In the genomic region with DNA sequence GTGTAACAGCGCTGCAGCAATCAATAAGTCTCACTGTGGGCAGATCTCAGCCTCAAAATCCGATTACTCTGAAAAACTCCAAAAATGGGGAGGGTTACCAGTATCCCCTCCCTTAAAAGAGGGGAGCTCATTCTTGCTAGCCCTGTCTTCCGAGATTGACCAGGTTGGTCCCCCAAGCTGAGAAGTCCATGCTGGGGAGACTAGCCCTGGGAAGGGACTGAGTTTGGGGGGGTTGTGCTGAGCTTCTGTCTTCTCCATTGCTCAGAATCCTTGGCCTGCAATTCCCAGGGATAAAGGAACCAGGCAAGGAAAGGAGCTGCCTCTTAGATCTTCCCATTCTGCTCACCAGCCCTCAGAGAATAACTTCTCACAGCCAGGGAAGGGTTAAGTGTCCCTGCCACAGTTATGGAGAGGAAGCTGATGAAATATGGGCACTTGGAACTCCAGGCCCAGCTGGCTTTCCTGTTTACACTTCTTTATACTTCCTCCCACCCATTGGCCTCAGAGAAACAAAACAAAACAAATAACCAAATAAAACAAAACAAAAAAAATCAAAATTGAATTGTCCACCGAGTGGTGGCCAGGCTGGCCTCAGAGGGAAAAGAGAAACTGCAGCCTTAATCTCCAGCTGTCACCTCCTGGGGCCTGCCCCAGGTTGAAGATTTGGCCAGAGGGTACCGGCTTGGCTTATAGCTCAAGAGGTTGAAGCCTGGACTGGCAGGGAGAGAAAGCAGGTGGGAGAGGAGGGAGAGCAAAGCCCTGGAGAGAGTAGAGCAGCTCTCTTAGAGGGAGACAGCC, we compare ENCODE assay signal across 12 cellular contexts. TPM values are rescaled to one million over a fixed set of nuclear protein-coding genes. Genes with fewer than 3 reads are reported as not detected.
A peak's percentile ranks its signal among the peaks of the same experiment; 100 is the strongest.
DNase-seq lines count a peak whose midpoint lies in the region; ATAC-seq and TF ChIP-seq lines count a peak whose summit lies in the region.
"Had no signal": no experiment of that assay in that cellular context is flagged by ENCODE, and none has a peak within 500 bp of the region (broad histone marks: within the 10 kb centered on the region; RNA-seq: fewer than 3 reads in every experiment).

No MANE protein-coding gene starts in this region.

- peaks cover 32% of the 10 kb centered on the region for H3K4me1 ChIP-seq in OCI-LY7 (ENCODE audit: insufficient read depth, low read length, poor library complexity, severe bottlenecking)
- H3K4me1 ChIP-seq in gastroesophageal sphincter, result peaks cover 3 to 59% (median 5%) of the 10 kb centered on the region in 3 donors
- peaks cover 52% of the 10 kb centered on the region for H3K4me1 ChIP-seq in suprapubic skin
- H3K4me1 ChIP-seq in foreskin keratinocyte, result no peaks in the 10 kb centered on the region
- H3K4me1 ChIP-seq: BE2C had no signal

- no peak for TF ChIP-seq CTCF in OCI-LY7 (conservative IDR thresholded peaks at IDR 0.05; ENCODE audit: low read length)
- no peak for TF ChIP-seq CTCF in gastroesophageal sphincter (IDR thresholded peaks at IDR 0.05)
- no peak for TF ChIP-seq CTCF in suprapubic skin (IDR thresholded peaks at IDR 0.05)
- no peak for TF ChIP-seq CTCF in foreskin keratinocyte (conservative IDR thresholded peaks at IDR 0.05)

- CTCF ChIA-PET in OCI-LY7 (lab: Charles Lee; ENCODE audit: unreplicated experiment), result no interaction called here

- H2AFZ ChIP-seq in OCI-LY7 (ENCODE audit: low read length), result 0 out of 2 replicates have a peak overlapping the region, but pooled peaks have one; percentile 6

- H3K4me3 Mint-ChIP-seq in T-helper 2 cell treated with Interferon-gamma antibody and Interleukin-4, amounts not matched to agents 5 μg/mL and 100 μg/mL, for 36 hours, result peak overlapping the region; percentile 35
- no peak overlapping the region for H3K4me3 Mint-ChIP-seq in stimulated activated naive B cell treated with anti-CD40 and anti-IgM and Interleukin-4, amounts not matched to agents 10 μg/mL and 1 μg/mL and 100 μg/mL, for 72 hours
- H3K4me3 Mint-ChIP-seq: H9 had no signal

- peaks cover 41% of the 10 kb centered on the region for H3K4me1 Mint-ChIP-seq in T-helper 2 cell treated with Interferon-gamma antibody and Interleukin-4, amounts not matched to agents 5 μg/mL and 100 μg/mL, for 36 hours (ENCODE audit: low read depth)
- peaks cover 31 to 55% of the 10 kb centered on the region in 2 donors for H3K4me1 Mint-ChIP-seq in stimulated activated naive B cell treated with anti-CD40 and anti-IgM and Interleukin-4, amounts not matched to agents 10 μg/mL and 1 μg/mL and 100 μg/mL, for 72 hours

- no peak for ATAC-seq in gastroesophageal sphincter
- no peak for ATAC-seq in stimulated activated naive B cell treated with anti-CD40 and anti-IgM and Interleukin-4, amounts not matched to agents 10 μg/mL and 1 μg/mL and 100 μg/mL, for 72 hours (replicated peaks)
- no peak for ATAC-seq in foreskin keratinocyte

- peaks cover 85% of the 10 kb centered on the region for H3K27me3 Mint-ChIP-seq in T-helper 2 cell treated with Interferon-gamma antibody and Interleukin-4, amounts not matched to agents 5 μg/mL and 100 μg/mL, for 36 hours (ENCODE audit: low read depth)
- peaks cover 97 to 99% of the 10 kb centered on the region in 2 donors for H3K27me3 Mint-ChIP-seq in stimulated activated naive B cell treated with anti-CD40 and anti-IgM and Interleukin-4, amounts not matched to agents 10 μg/mL and 1 μg/mL and 100 μg/mL, for 72 hours

- BruUV-seq in OCI-LY7 (replicated peaks; lab: Mats Ljungman, UMichigan), result no TSS peak

- POLR2A ChIA-PET in OCI-LY7 (lab: Charles Lee), result interaction anchor here (1.0 to 1.6 kb wide), 5 partner anchors 120 to 242 kb away, joined by 3 to 6 read pairs (median 4); no protein-coding TSS in a partner anchor

- H3K36me3 ChIP-seq in OCI-LY7 (ENCODE audit: insufficient read depth, low read length), result no peaks in the 10 kb centered on the region
- no peaks in the 10 kb centered on the region for H3K36me3 ChIP-seq in gastroesophageal sphincter
- H3K36me3 ChIP-seq in suprapubic skin, result no peaks in the 10 kb centered on the region
- H3K36me3 ChIP-seq: BE2C, prostate gland had no signal

- no peak for DNase-seq in T-helper 2 cell treated with Interferon-gamma antibody and Interleukin-4, amounts not matched to agents 5 μg/mL and 100 μg/mL, for 36 hours (ENCODE audit: low spot score)
- DNase-seq in T-helper 2 cell, result no peak
- DNase-seq in OCI-LY7 (ENCODE audit: low spot score), result peak; percentile 31
- no peak for DNase-seq in suprapubic skin (ENCODE audit: low spot score in 2 of 2)
- DNase-seq in stimulated activated naive B cell treated with anti-CD40 and anti-IgM and Interleukin-4, amounts not matched to agents 10 μg/mL and 1 μg/mL and 100 μg/mL, for 72 hours, result no peak
- no peak for DNase-seq in stimulated activated CD8-positive, alpha-beta memory T cell treated with anti-CD3 and anti-CD28 coated beads, Interleukin-4, amount 100 ng/mL, for 48 hours
- DNase-seq in foreskin keratinocyte, result no peak
- DNase-seq: BE2C, H9 had no signal

- peak overlapping the region; percentile 3; the same call in 1 of the 2 replicates for H3K4me2 ChIP-seq in OCI-LY7 (ENCODE audit: low read length)

- H4K20me1 ChIP-seq in OCI-LY7 (ENCODE audit: insufficient read depth, low read length), result no peaks in the 10 kb centered on the region

- H3K27me3 ChIP-seq in gastroesophageal sphincter (peaks cover 19% of the 10 kb centered on the region), suprapubic skin (peaks cover 4% of the 10 kb centered on the region), foreskin keratinocyte (peaks cover 98% of the 10 kb centered on the region)

- intact Hi-C loops in OCI-LY7 (cut with micrococcal nuclease; ENCODE audit: unreplicated experiment), result no loop called here

- 24 to 62% methylated on average over 2 to 5 of the region's 5 CpGs for WGBS in gastroesophageal sphincter (ENCODE audit: low coverage in 1 of 2), 2 donors
- WGBS in suprapubic skin, result 70% methylated on average over 5 of the region's 5 CpGs

- no peaks in the 10 kb centered on the region for H3K36me3 Mint-ChIP-seq in T-helper 2 cell treated with Interferon-gamma antibody and Interleukin-4, amounts not matched to agents 5 μg/mL and 100 μg/mL, for 36 hours (ENCODE audit: low read depth)
- H3K36me3 Mint-ChIP-seq in stimulated activated naive B cell treated with anti-CD40 and anti-IgM and Interleukin-4, amounts not matched to agents 10 μg/mL and 1 μg/mL and 100 μg/mL, for 72 hours, result peaks cover 4% of the 10 kb centered on the region in 2 donors

- H3K9me3 ChIP-seq in OCI-LY7 (ENCODE audit: low read length) (no peaks in the 10 kb centered on the region), gastroesophageal sphincter (no peaks in the 10 kb centered on the region), suprapubic skin (no peaks in the 10 kb centered on the region)
- H3K9me3 ChIP-seq: BE2C, prostate gland had no signal

- TF ChIP-seq POLR2A in gastroesophageal sphincter (IDR thresholded peaks at IDR 0.05) (no peak), suprapubic skin (IDR thresholded peaks at IDR 0.05) (no peak)

- no peak for TF ChIP-seq EP300 in gastroesophageal sphincter (IDR thresholded peaks at IDR 0.05)
- no peak for TF ChIP-seq EP300 in suprapubic skin (IDR thresholded peaks at IDR 0.05)

- H3K27ac ChIP-seq in OCI-LY7 (ENCODE audit: low read depth, low read length, poor library complexity, severe bottlenecking) (no peak overlapping the region), gastroesophageal sphincter (peak overlapping the region in 3 of 4 donors; percentile 42 to 98 (median 97)), suprapubic skin (peak overlapping the region; percentile 77), foreskin keratinocyte (no peak overlapping the region)
- H3K27ac ChIP-seq: prostate gland had no signal

- H3K4me3 ChIP-seq in OCI-LY7 (ENCODE audit: low read depth, low read length, poor library complexity, severe bottlenecking) (no peak overlapping the region), gastroesophageal sphincter (peak overlapping the region in 1 of 2 donors; percentile 73), suprapubic skin (no peak overlapping the region)
- H3K4me3 ChIP-seq: prostate gland had no signal

- no peaks in the 10 kb centered on the region for H3K9me3 Mint-ChIP-seq in T-helper 2 cell treated with Interferon-gamma antibody and Interleukin-4, amounts not matched to agents 5 μg/mL and 100 μg/mL, for 36 hours
- H3K9me3 Mint-ChIP-seq in stimulated activated naive B cell treated with anti-CD40 and anti-IgM and Interleukin-4, amounts not matched to agents 10 μg/mL and 1 μg/mL and 100 μg/mL, for 72 hours, result no peaks in the 10 kb centered on the region

- H3K27ac Mint-ChIP-seq in T-helper 2 cell treated with Interferon-gamma antibody and Interleukin-4, amounts not matched to agents 5 μg/mL and 100 μg/mL, for 36 hours, result no peak overlapping the region
- no peak overlapping the region for H3K27ac Mint-ChIP-seq in stimulated activated naive B cell treated with anti-CD40 and anti-IgM and Interleukin-4, amounts not matched to agents 10 μg/mL and 1 μg/mL and 100 μg/mL, for 72 hours
- H3K27ac Mint-ChIP-seq: H9 had no signal

- no peaks in the 10 kb centered on the region for H3K79me2 ChIP-seq in OCI-LY7 (ENCODE audit: insufficient read depth, low read depth, low read length)

- no peaks in the 10 kb centered on the region for H3K9me2 ChIP-seq in OCI-LY7 (ENCODE audit: insufficient read depth, low read length)

RNA-seq across cellular contexts. Expression of gene HOXB3, which starts 2.6 kb away (rescaled TPM):
- 7.7 and 14.0 TPM in 2 replicates for total RNA-seq in OCI-LY7 (2014; rRNA removed; shearing (Covaris generic))
- total RNA-seq in OCI-LY7 (2022) (13.0 and 14.6 TPM in 2 replicates), gastroesophageal sphincter (10 to 100 TPM; 11.4 to 48.7 (median 24.2) TPM), suprapubic skin (10 to 100 TPM in 1 of 4 donors, 1 to 10 TPM in 3; 2.3 to 20.8 (median 3.9) TPM), foreskin keratinocyte (0.04 and 0.48 TPM in 2 replicates)
- polyA plus RNA-seq in foreskin keratinocyte, result 0.02 and 0.09 TPM in 2 replicates
- total RNA-seq: cerebellum, H9 had no signal

RNA-seq across cellular contexts. Expression of gene HOXB5, which starts 6.1 kb away (rescaled TPM):
- not detected in 2 replicates for total RNA-seq in OCI-LY7 (2014; rRNA removed; shearing (Covaris generic))
- total RNA-seq in OCI-LY7 (2022), result not detected in 2 replicates
- 1 to 10 TPM in 3 of 4 donors, under 1 TPM in 1; 0.27 to 2.7 (median 1.4) TPM for total RNA-seq in gastroesophageal sphincter
- under 1 TPM in 2 of 4 donors, not detected in 2; 0.72 to 0.80 TPM for total RNA-seq in suprapubic skin
- total RNA-seq in foreskin keratinocyte, result not detected in 2 replicates
- polyA plus RNA-seq in foreskin keratinocyte, result not detected in 2 replicates
- total RNA-seq: cerebellum, H9 had no signal

RNA-seq across cellular contexts. Expression of gene HOXB4, which starts 9.3 kb away (rescaled TPM):
- 7.2 and 7.4 TPM in 2 replicates for total RNA-seq in OCI-LY7 (2014; rRNA removed; shearing (Covaris generic))
- total RNA-seq in OCI-LY7 (2022), result 8.9 and 9.2 TPM in 2 replicates
- total RNA-seq in gastroesophageal sphincter, result 10 to 100 TPM in 1 of 4 donors, 1 to 10 TPM in 3; 3.0 to 12.9 (median 6.9) TPM
- total RNA-seq in suprapubic skin, result 1 to 10 TPM in 3 of 4 donors, under 1 TPM in 1; 0.42 to 3.5 (median 1.0) TPM
- 0.03 and 0.04 TPM in 2 replicates for total RNA-seq in foreskin keratinocyte
- polyA plus RNA-seq in foreskin keratinocyte, result 0.03 and 0.04 TPM in 2 replicates
- total RNA-seq: H9 had no signal

RNA-seq across cellular contexts. Expression of gene HOXB6, which starts 17.3 kb away (rescaled TPM):
- 0.41 TPM in 1 of 2 replicates, not detected in the other for total RNA-seq in OCI-LY7 (2014; rRNA removed; shearing (Covaris generic))
- not detected in 2 replicates for total RNA-seq in OCI-LY7 (2022)
- total RNA-seq in gastroesophageal sphincter, result 10 to 100 TPM in 1 of 4 donors, 1 to 10 TPM in 3; 4.9 to 40.1 (median 5.1) TPM
- total RNA-seq in suprapubic skin, result 1 to 10 TPM in 2 of 4 donors, under 1 TPM in 1, not detected in 1; 0.39 to 4.5 (median 1.3) TPM
- not detected in 2 replicates for total RNA-seq in foreskin keratinocyte
- not detected in 2 replicates for polyA plus RNA-seq in foreskin keratinocyte
- total RNA-seq: cerebellum, H9 had no signal

RNA-seq across cellular contexts. Expression of gene HOXB7, which starts 23.3 kb away (rescaled TPM):
- total RNA-seq in OCI-LY7 (2014; rRNA removed; shearing (Covaris generic)), result 6.3 and 9.2 TPM in 2 replicates
- total RNA-seq in OCI-LY7 (2022) (16.3 and 17.0 TPM in 2 replicates), gastroesophageal sphincter (1 to 10 TPM in 3 of 4 donors, under 1 TPM in 1; 0.78 to 8.9 (median 3.0) TPM), suprapubic skin (1 to 10 TPM in 3 of 4 donors, under 1 TPM in 1; 0.95 to 3.6 (median 2.4) TPM), foreskin keratinocyte (0.28 and 0.54 TPM in 2 replicates)
- polyA plus RNA-seq in foreskin keratinocyte, result 0.37 and 0.81 TPM in 2 replicates
- total RNA-seq: cerebellum, H9 had no signal

Comparison
In these comparisons a context has a peak if more than half of its experiments do, and no peak if none do; other contexts are left out.
1. H3K27ac ChIP-seq: peak in gastroesophageal sphincter (3 of 4) and suprapubic skin (single experiment); none in OCI-LY7 (single experiment) and foreskin keratinocyte (single experiment).